1 cellular context compared by ENCODE assay signal in genomic region chr7:74254858-74255379, GRCh38.
TF ChIP-seq lines count a peak whose summit lies in the region.

No MANE protein-coding gene starts in this region.

TF ChIP-seq in K562, 482 proteins besides CTCF, POLR2A, EP300 and RAD21 (continues in another document):
- TF ChIP-seq RREB1 (CRISPR knock-in tag; IDR thresholded peaks at IDR 0.05) (no peak), ZNF274 (IDR thresholded peaks at IDR 0.05; ENCODE audit: borderline replicate concordance, low read depth, low read length) (no peak), ZNF253 (CRISPR knock-in tag; conservative IDR thresholded peaks at IDR 0.05) (no peak), ZNF184 (CRISPR knock-in tag; IDR thresholded peaks at IDR 0.05) (no peak), STAT5B (CRISPR knock-in tag; IDR thresholded peaks at IDR 0.05) (no peak), NFXL1 (CRISPR knock-in tag; IDR thresholded peaks at IDR 0.05) (no peak), RNF2 (IDR thresholded peaks at IDR 0.05) (no peak), FUS (optimal IDR thresholded peaks at IDR 0.05; ENCODE audit: low read depth, low read length) (no peak), KLF6 (CRISPR knock-in tag; IDR thresholded peaks at IDR 0.05; ENCODE audit: borderline replicate concordance) (no peak), ETV1 (tag; conservative IDR thresholded peaks at IDR 0.05; ENCODE audit: low read depth) (no peak), THRAP3 (IDR thresholded peaks at IDR 0.05; ENCODE audit: borderline replicate concordance) (0 out of 2 replicates have a peak, but pooled peaks have one; percentile 23), MXI1 (IDR thresholded peaks at IDR 0.05; ENCODE audit: low read depth, low read length) (no peak), HDAC1 (IDR thresholded peaks at IDR 0.05) (no peak), RBM14 (IDR thresholded peaks at IDR 0.05; ENCODE audit: borderline replicate concordance, insufficient read depth, low read depth, low read length) (no peak), SMAD3 (CRISPR knock-in tag; conservative IDR thresholded peaks at IDR 0.05) (no peak), THAP12 (CRISPR knock-in tag; IDR thresholded peaks at IDR 0.05) (no peak), BCLAF1 (IDR thresholded peaks at IDR 0.05; ENCODE audit: borderline replicate concordance in 1 of 2, control insufficient read depth in 1 of 2, low read depth in 2 of 2, low read length in 1 of 2) (no peak), DLX4 (CRISPR knock-in tag; IDR thresholded peaks at IDR 0.05) (no peak), FOXK2 (conservative IDR thresholded peaks at IDR 0.05 in 1 of 2, IDR thresholded peaks at IDR 0.05 in 1 of 2; ENCODE audit: low read depth in 2 of 2) (no peak), CREB3 (tag; conservative IDR thresholded peaks at IDR 0.05; ENCODE audit: low read depth) (0 out of 2 replicates have a peak, but pooled peaks have one; percentile 3), MCM7 (IDR thresholded peaks at IDR 0.05) (no peak), NCOA6 (IDR thresholded peaks at IDR 0.05) (no peak; the same call in 1 of the 2 replicates), FOSL1 (tag; conservative IDR thresholded peaks at IDR 0.05) (no peak), CUX1 (CRISPR knock-in tag; IDR thresholded peaks at IDR 0.05) (no peak), E2F8 (IDR thresholded peaks at IDR 0.05; ENCODE audit: low read depth, partially characterized antibody) (no peak), ARID2 (IDR thresholded peaks at IDR 0.05) (peak; percentile 21; the same call in 1 of the 2 replicates), ATF2 (CRISPR knock-in tag; IDR thresholded peaks at IDR 0.05) (peak; percentile 40; the same call in 1 of the 2 replicates), PHB2 (IDR thresholded peaks at IDR 0.05; ENCODE audit: low read depth) (no peak), CREBBP (IDR thresholded peaks at IDR 0.05; ENCODE audit: low read depth, low read length) (no peak), ARID1B (IDR thresholded peaks at IDR 0.05) (no peak; the same call in 1 of the 2 replicates), ZNF655 (CRISPR knock-in tag; IDR thresholded peaks at IDR 0.05) (no peak), CBFA2T2 (conservative IDR thresholded peaks at IDR 0.05) (no peak), FOXJ3 (CRISPR knock-in tag; IDR thresholded peaks at IDR 0.05) (no peak), HDAC8 (tag; IDR thresholded peaks at IDR 0.05) (no peak), E2F3 (CRISPR knock-in tag; IDR thresholded peaks at IDR 0.05) (no peak), RFX1 (IDR thresholded peaks at IDR 0.05) (no peak)
